In genomic region chr10:90087197-90088007, GRCh38 we compare ENCODE assay signal across 8 cellular contexts.
DNase-seq lines count a peak whose midpoint lies in the region; ATAC-seq and TF ChIP-seq lines count a peak whose summit lies in the region.

No MANE protein-coding gene starts in this region.

- peaks cover 6% of the 10 kb centered on the region for H3K4me1 Mint-ChIP-seq in activated T-cell treated with anti-CD3 and anti-CD28 coated beads, Interleukin-2, amount 50 U/mL, for 4 hours (ENCODE audit: low read depth)
- H3K4me1 Mint-ChIP-seq in type B pancreatic cell (ENCODE audit: unreplicated experiment) = no peaks in the 10 kb centered on the region

- ATAC-seq in GM19328 (IDR thresholded peaks at IDR 0.05; ENCODE audit: unreplicated experiment) = peak; percentile 86
- peak; percentile 98 for ATAC-seq in HG03280 (IDR thresholded peaks at IDR 0.05; ENCODE audit: unreplicated experiment)
- ATAC-seq in activated T-cell treated with anti-CD3 and anti-CD28 coated beads, Interleukin-2, amount 50 U/mL, for 4 hours = peak; percentile 59 to 97

- DNase-seq in ACHN (peak; percentile 53), inferior parietal cortex (ENCODE audit: extremely low spot score) (no peak), activated gamma-delta T cell (lab: John Stamatoyannopoulos, UW) (no peak), D341Med (ENCODE audit: low spot score) (no peak), type B pancreatic cell (ENCODE audit: extremely low spot score, unreplicated experiment) (no peak)
- no peak for DNase-seq in activated T-cell treated with anti-CD3 and anti-CD28 coated beads, Interleukin-2, amount 50 U/mL, for 4 hours

- H3K36me3 Mint-ChIP-seq in activated T-cell treated with anti-CD3 and anti-CD28 coated beads, Interleukin-2, amount 50 U/mL, for 4 hours (ENCODE audit: insufficient read depth) = no peaks in the 10 kb centered on the region
- no peaks in the 10 kb centered on the region for H3K36me3 Mint-ChIP-seq in type B pancreatic cell

- no peaks in the 10 kb centered on the region for H3K9me3 Mint-ChIP-seq in activated T-cell treated with anti-CD3 and anti-CD28 coated beads, Interleukin-2, amount 50 U/mL, for 4 hours
- no peaks in the 10 kb centered on the region for H3K9me3 Mint-ChIP-seq in type B pancreatic cell

- peaks cover 4% of the 10 kb centered on the region for H3K27me3 Mint-ChIP-seq in activated T-cell treated with anti-CD3 and anti-CD28 coated beads, Interleukin-2, amount 50 U/mL, for 4 hours (ENCODE audit: low read depth)
- no peaks in the 10 kb centered on the region for H3K27me3 Mint-ChIP-seq in type B pancreatic cell

- TF ChIP-seq CTCF in type B pancreatic cell (conservative IDR thresholded peaks at IDR 0.05) = no peak

- in situ Hi-C loops in ACHN (cut with HindIII; ENCODE audit: low pct_ligation_motif_present, low pct_unique_long_range_greater_than_20kb, low sequenced_read_pairs) = no loop called here

- H3K27ac Mint-ChIP-seq in type B pancreatic cell = no peak overlapping the region

- no peak overlapping the region for H3K4me3 Mint-ChIP-seq in activated T-cell treated with anti-CD3 and anti-CD28 coated beads, Interleukin-2, amount 50 U/mL, for 4 hours
- no peak overlapping the region for H3K4me3 Mint-ChIP-seq in type B pancreatic cell
